In the genomic region with DNA sequence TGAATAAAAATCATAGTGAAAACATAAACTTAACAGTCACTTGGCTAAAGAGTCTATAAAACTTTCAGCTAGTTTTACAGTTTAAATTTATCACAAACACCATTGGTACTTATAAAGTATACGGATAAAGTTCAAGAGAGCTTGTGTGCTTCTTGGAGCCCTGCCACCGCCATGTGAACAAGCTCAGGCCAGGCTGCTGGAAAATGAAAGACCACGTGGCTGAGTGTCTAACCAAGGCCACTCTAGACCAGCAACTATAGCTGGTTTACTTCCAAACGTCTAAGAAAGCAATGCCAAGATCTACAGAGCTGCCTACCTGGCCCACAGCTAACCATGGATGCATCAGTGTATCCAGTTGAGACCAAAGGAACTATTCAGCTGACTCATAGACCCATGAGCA, we compare ENCODE assay signal across 21 cellular contexts.
"Had no signal": no experiment of that assay in that cellular context is flagged by ENCODE, and none has a peak within 500 bp of the region (broad histone marks: within the 10 kb centered on the region; RNA-seq: fewer than 3 reads in every experiment).

No MANE protein-coding gene starts in this region.

- DNase-seq: cortex of kidney; effector CD4-positive, alpha-beta T cell; naive B cell; posterior cingulate gyrus; psoas muscle; right cardiac atrium; spleen; stimulated activated CD4-positive, alpha-beta T cell treated with anti-CD3 and anti-CD28 coated beads, Interleukin-4, amount 100 ng/mL, for 4 hours; stimulated activated naive CD8-positive, alpha-beta T cell treated with anti-CD3 and anti-CD28 coated beads, Interleukin-15, Interleukin-2, amounts not matched to agents 100 U/mL and 50 U/mL, for 24 hours; testis had no signal

- H3K9me3 ChIP-seq: psoas muscle, spleen, testis, tibial nerve, upper lobe of left lung had no signal

- ATAC-seq: left lobe of liver; natural killer cell treated with Interleukin-12 subunit alpha and Interleukin-12 subunit beta and Interleukin-15 and Interleukin-18, amount 100 ng/mL, for 72 hours; psoas muscle; right cardiac atrium; stimulated activated memory B cell treated with anti-CD40 and anti-IgM and Interleukin-4, amounts not matched to agents 10 μg/mL and 1 μg/mL and 100 μg/mL, for 72 hours; stimulated activated naive CD8-positive, alpha-beta T cell treated with anti-CD3 and anti-CD28 coated beads, Interleukin-15, Interleukin-2, amounts not matched to agents 100 U/mL and 50 U/mL, for 24 hours had no signal

- FAIRE-seq: frontal cortex, keratinocyte, urothelium cell line had no signal

- H2AFZ ChIP-seq: neural progenitor cell had no signal

- H3K27ac ChIP-seq: neural progenitor cell, psoas muscle, skin epidermis, spleen, testis, tibial nerve, upper lobe of left lung had no signal

- H3K27me3 ChIP-seq: neural progenitor cell, testis, tibial nerve, upper lobe of left lung had no signal

- H3K36me3 ChIP-seq: neural progenitor cell, spleen, tibial nerve, upper lobe of left lung had no signal

- H3K4me2 ChIP-seq: neural progenitor cell had no signal

- H3K4me3 ChIP-seq: lung, neural progenitor cell, psoas muscle, skin epidermis, spleen, testis, tibial nerve, upper lobe of left lung had no signal

- H3K4me1 ChIP-seq: psoas muscle, spleen, testis, tibial nerve, upper lobe of left lung had no signal
